ENCODE assay signal across 17 cellular contexts in the genomic region with DNA sequence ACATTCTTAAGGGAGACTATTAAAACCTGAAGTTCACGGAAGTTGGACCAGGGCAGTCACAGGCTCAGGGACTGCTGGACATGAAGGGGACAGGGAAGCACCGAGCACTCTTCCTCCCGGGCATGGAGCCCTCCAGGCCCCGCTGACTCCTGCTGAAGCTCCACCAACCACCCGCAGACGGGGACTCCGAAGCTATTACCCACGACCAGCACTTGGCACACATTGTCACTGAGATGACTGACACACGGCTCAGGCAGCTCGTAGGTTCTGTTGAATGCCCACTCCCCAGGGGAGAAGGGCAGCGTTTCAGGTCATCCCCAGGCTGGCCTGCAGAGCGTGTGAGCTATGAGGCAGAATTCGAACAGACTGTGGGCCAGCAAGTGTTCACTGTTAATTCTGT.
DNase-seq lines count a peak whose midpoint lies in the region; ATAC-seq and TF ChIP-seq lines count a peak whose summit lies in the region.
"Had no signal": no experiment of that assay in that cellular context is flagged by ENCODE, and none has a peak within 500 bp of the region (broad histone marks: within the 10 kb centered on the region; RNA-seq: fewer than 3 reads in every experiment).

No MANE protein-coding gene starts in this region.

- TF ChIP-seq CTCF in BE2C (IDR thresholded peaks at IDR 0.05; ENCODE audit: low read depth, low read length), result no peak
- TF ChIP-seq CTCF in stomach (IDR thresholded peaks at IDR 0.05), result no peak

- H3K9me3 ChIP-seq in BE2C (no peaks in the 10 kb centered on the region), BLaER1 (peaks cover 9% of the 10 kb centered on the region), stomach (peaks cover 0 to 14% (median 9%) of the 10 kb centered on the region in 4 donors)

- H3K27ac ChIP-seq in BLaER1, result peak overlapping the region; percentile 45
- H3K27ac ChIP-seq in stomach, result no peak overlapping the region
- H3K27ac ChIP-seq: HL-60, RWPE1 had no signal

- H3K36me3 ChIP-seq in BE2C, result no peaks in the 10 kb centered on the region
- no peaks in the 10 kb centered on the region for H3K36me3 ChIP-seq in BLaER1
- no peaks in the 10 kb centered on the region for H3K36me3 ChIP-seq in stomach

- H3K4me1 ChIP-seq in BE2C (no peaks in the 10 kb centered on the region), BLaER1 (peaks cover 52% of the 10 kb centered on the region), stomach (no peaks in the 10 kb centered on the region)

- 68 to 80% (median 77%) methylated on average over 13 of the region's 13 CpGs for WGBS in stomach, 5 donors

- peak overlapping the region; percentile 70 for H3K4me2 ChIP-seq in BLaER1

- TF ChIP-seq EP300 in stomach (IDR thresholded peaks at IDR 0.05), result no peak

- H3K4me3 ChIP-seq in BE2C (ENCODE audit: low read depth, low read length), result no peak overlapping the region
- no peak overlapping the region for H3K4me3 ChIP-seq in BLaER1
- no peak overlapping the region for H3K4me3 ChIP-seq in stomach

- TF ChIP-seq POLR2A in stomach (IDR thresholded peaks at IDR 0.05), result no peak

- intact Hi-C loops in stomach (cut with DNase I; ENCODE audit: low total_unique reads), result no loop called here

- H3K27me3 ChIP-seq in BE2C, result no peaks in the 10 kb centered on the region; the same call in 1 of the 2 replicates
- no peaks in the 10 kb centered on the region for H3K27me3 ChIP-seq in BLaER1
- H3K27me3 ChIP-seq in stomach, result no peaks in the 10 kb centered on the region

- H3K9ac ChIP-seq in BLaER1, result peak overlapping the region; percentile 12; the same call in 1 of the 2 replicates

- H4K20me1 ChIP-seq in BLaER1, result no peaks in the 10 kb centered on the region

- ATAC-seq in HG03039 (IDR thresholded peaks at IDR 0.05; ENCODE audit: unreplicated experiment), result no peak

- peak; percentile 1 for DNase-seq in BE2C
- peak; percentile 31 for DNase-seq in islet precursor cell
- DNase-seq in stomach, result peak; percentile 16
- DNase-seq in SK-N-DZ (ENCODE audit: low spot score), result no peak
- no peak for DNase-seq in activated gamma-delta T cell (lab: John Stamatoyannopoulos, UW)
- DNase-seq: DMS 273 treated with DMSO at 0.1 percent for 48 hours; KG1; NCI-H1048; NCI-H2107; NCI-H226; NCI-H526; NK-92 treated with Interleukin-12 subunit alpha and Interleukin-12 subunit beta, amount 100 ng/mL, for 24 hours; OCI-M1 had no signal

Comparison
In these comparisons a context has a peak if more than half of its experiments do, and no peak if none do; other contexts are left out.
1. DNase-seq: peak in BE2C (single experiment), islet precursor cell (single experiment) and stomach (single experiment); none in SK-N-DZ (single experiment) and activated gamma-delta T cell (single experiment).